Comparison of ENCODE assay signal across 14 cellular contexts in genomic region chr4:40321671-40322131, GRCh38. TPM values are rescaled to one million over a fixed set of nuclear protein-coding genes. Genes with fewer than 3 reads are reported as not detected.
A peak's percentile ranks its signal among the peaks of the same experiment; 100 is the strongest.
DNase-seq lines count a peak whose midpoint lies in the region; ATAC-seq lines count a peak whose summit lies in the region.
"Had no signal": no experiment of that assay in that cellular context is flagged by ENCODE, and none has a peak within 500 bp of the region (broad histone marks: within the 10 kb centered on the region; RNA-seq: fewer than 3 reads in every experiment).

No MANE protein-coding gene starts in this region.

- no peaks in the 10 kb centered on the region for H3K27me3 Mint-ChIP-seq in stimulated activated naive CD8-positive, alpha-beta T cell treated with anti-CD3 and anti-CD28 coated beads, Interleukin-15, amount 100 ng/mL, for 72 hours
- H3K27me3 Mint-ChIP-seq: CD4-positive, alpha-beta memory T cell had no signal

- no peak for DNase-seq in stimulated activated naive CD8-positive, alpha-beta T cell treated with anti-CD3 and anti-CD28 coated beads, Interleukin-15, amount 100 ng/mL, for 72 hours
- no peak for DNase-seq in stimulated activated naive CD8-positive, alpha-beta T cell treated with anti-CD3 and anti-CD28 coated beads, Interleukin-15, Interleukin-2, amounts not matched to agents 100 U/mL and 50 U/mL, for 24 hours
- DNase-seq in SK-N-MC (ENCODE audit: low read depth, low spot score) = no peak
- peak; percentile 53 for DNase-seq in fibroblast of the conjunctiva (ENCODE audit: low read depth)
- no peak for DNase-seq in stimulated activated naive CD4-positive, alpha-beta T cell treated with Interleukin-2 at 50 U/mL for 16 hours (lab: John Stamatoyannopoulos, UW)
- no peak for DNase-seq in NCI-H2107 (lab: John Stamatoyannopoulos, UW)
- DNase-seq: CD4-positive, alpha-beta memory T cell; NCI-H1694 treated with DMSO at 0.1 percent for 48 hours; upper lobe of right lung had no signal

- peak overlapping the region; percentile 72 for H3K27ac ChIP-seq in SK-N-MC
- H3K27ac ChIP-seq: upper lobe of right lung had no signal

- H3K9me3 Mint-ChIP-seq in stimulated activated naive CD8-positive, alpha-beta T cell treated with anti-CD3 and anti-CD28 coated beads, Interleukin-15, amount 100 ng/mL, for 72 hours = no peaks in the 10 kb centered on the region
- H3K9me3 Mint-ChIP-seq: CD4-positive, alpha-beta memory T cell; T-helper 1 cell treated with Interleukin-12 subunit alpha and Interleukin-12 subunit beta and Interleukin-4 antibody, amounts not matched to agents 30 μg/mL and 1 μg/mL, for 36 hours had no signal

- H3K4me3 Mint-ChIP-seq in stimulated activated naive CD8-positive, alpha-beta T cell treated with anti-CD3 and anti-CD28 coated beads, Interleukin-15, amount 100 ng/mL, for 72 hours = peak overlapping the region; percentile 2 to 5
- H3K4me3 Mint-ChIP-seq: CD4-positive, alpha-beta memory T cell had no signal

- H3K27ac Mint-ChIP-seq in stimulated activated naive CD8-positive, alpha-beta T cell treated with anti-CD3 and anti-CD28 coated beads, Interleukin-15, amount 100 ng/mL, for 72 hours = no peak overlapping the region

- no peaks in the 10 kb centered on the region for H3K9me3 ChIP-seq in SK-N-MC (ENCODE audit: low read depth, low read length)
- H3K9me3 ChIP-seq: upper lobe of right lung had no signal

- H3K9ac ChIP-seq in SK-N-MC (ENCODE audit: insufficient read length) = no peak overlapping the region

- peaks cover 40% of the 10 kb centered on the region for H3K4me1 Mint-ChIP-seq in stimulated activated naive CD8-positive, alpha-beta T cell treated with anti-CD3 and anti-CD28 coated beads, Interleukin-15, amount 100 ng/mL, for 72 hours

- ATAC-seq in stimulated activated naive CD8-positive, alpha-beta T cell treated with anti-CD3 and anti-CD28 coated beads, Interleukin-15, amount 100 ng/mL, for 72 hours = no peak
- no peak for ATAC-seq in stimulated activated naive CD8-positive, alpha-beta T cell treated with anti-CD3 and anti-CD28 coated beads, Interleukin-15, Interleukin-2, amounts not matched to agents 100 U/mL and 50 U/mL, for 24 hours
- ATAC-seq in esophagus mucosa (no peak), HG02840 (IDR thresholded peaks at IDR 0.05; ENCODE audit: low FRiP score, unreplicated experiment) (no peak)
- ATAC-seq: upper lobe of right lung had no signal

- peak overlapping the region; percentile 59 for H3K4me3 ChIP-seq in SK-N-MC
- H3K4me3 ChIP-seq: upper lobe of right lung had no signal

- H3K36me3 ChIP-seq in SK-N-MC (ENCODE audit: insufficient read depth, low read length) = no peaks in the 10 kb centered on the region
- H3K36me3 ChIP-seq: upper lobe of right lung had no signal

RNA-seq across cellular contexts. Expression of gene CHRNA9, which starts 13.4 kb away (rescaled TPM):
- not detected for total RNA-seq in esophagus mucosa
- total RNA-seq: CD4-positive, alpha-beta memory T cell; epithelial cell of proximal tubule; mucosa of gallbladder; upper lobe of right lung had no signal
